ENCODE assay signal across 15 cellular contexts in genomic region chr19:2922987-2923386, GRCh38. TPM values are rescaled to one million over a fixed set of nuclear protein-coding genes. Genes with fewer than 3 reads are reported as not detected.
DNase-seq lines count a peak whose midpoint lies in the region; ATAC-seq and TF ChIP-seq lines count a peak whose summit lies in the region.
"Had no signal": no experiment of that assay in that cellular context is flagged by ENCODE, and none has a peak within 500 bp of the region (broad histone marks: within the 10 kb centered on the region; RNA-seq: fewer than 3 reads in every experiment).

No MANE protein-coding gene starts in this region.

- H3K36me3 Mint-ChIP-seq in Calu3 (ENCODE audit: insufficient read depth, unreplicated experiment): peaks cover 9% of the 10 kb centered on the region

- H3K27me3 Mint-ChIP-seq in Calu3 (ENCODE audit: unreplicated experiment): no peaks in the 10 kb centered on the region

- no peaks in the 10 kb centered on the region for H3K4me1 Mint-ChIP-seq in Calu3 (ENCODE audit: low read depth, unreplicated experiment)

- H3K27me3 ChIP-seq in thyroid gland: no peaks in the 10 kb centered on the region
- H3K27me3 ChIP-seq: neutrophil, Peyer's patch had no signal

- CTCF ChIA-PET in Calu3 (lab: Charles Lee): no interaction called here

- H3K36me3 ChIP-seq in thyroid gland: peaks cover 2 to 3% of the 10 kb centered on the region in 2 donors
- H3K36me3 ChIP-seq: neutrophil had no signal

- no peak overlapping the region for H3K27ac ChIP-seq in thyroid gland
- H3K27ac ChIP-seq: neutrophil, Peyer's patch had no signal

- peak in 3 of 6 experiments; percentile 28 to 40 (median 33) for TF ChIP-seq CTCF in thyroid gland (IDR thresholded peaks at IDR 0.05)
- no peak for TF ChIP-seq CTCF in Calu3 (IDR thresholded peaks at IDR 0.05; ENCODE audit: unreplicated experiment)

- no peak for ATAC-seq in HG02981 (IDR thresholded peaks at IDR 0.05; ENCODE audit: unreplicated experiment)
- ATAC-seq: activated naive CD4-positive, alpha-beta T cell treated with anti-CD3 and anti-CD28 coated beads, Interleukin-2, amount 50 U/mL, for 72 hours had no signal

- no peaks in the 10 kb centered on the region for H3K9me3 ChIP-seq in thyroid gland

- peak; percentile 29 to 56 for DNase-seq in NCI-H2081 (lab: John Stamatoyannopoulos, UW)
- no peak for DNase-seq in NCI-H2081 treated with DMSO at 0.1 percent for 48 hours (lab: John Stamatoyannopoulos, UW)
- DNase-seq in amniotic epithelial cell (ENCODE audit: low read depth): peak; percentile 60
- DNase-seq in iPS-NIHi7 (ENCODE audit: extremely low spot score): peak; percentile 64
- peak; percentile 25 to 49 for DNase-seq in thyroid gland
- DNase-seq in NK-92 (lab: John Stamatoyannopoulos, UW; ENCODE audit: unreplicated experiment): no peak
- no peak for DNase-seq in Calu3
- DNase-seq: foreskin melanocyte; KG1; stimulated activated CD4-positive, alpha-beta T cell treated with anti-CD3 and anti-CD28 coated beads, Interleukin-12 subunit alpha, Interleukin-12 subunit beta, amount 100 ng/mL, for 4 hours had no signal

- H3K27ac Mint-ChIP-seq in Calu3 (ENCODE audit: unreplicated experiment): no peak overlapping the region
- H3K27ac Mint-ChIP-seq: activated naive CD4-positive, alpha-beta T cell treated with anti-CD3 and anti-CD28 coated beads, Interleukin-2, amount 50 U/mL, for 72 hours had no signal

- intact Hi-C loops in thyroid gland (cut with DNase I): no loop called here
- intact Hi-C loops in Calu3 (cut with micrococcal nuclease; ENCODE audit: unreplicated experiment): no loop called here

- no peak overlapping the region for H3K4me3 Mint-ChIP-seq in Calu3 (ENCODE audit: low read depth, unreplicated experiment)

- H3K4me1 ChIP-seq in thyroid gland: peaks cover 0 to 13% of the 10 kb centered on the region in 2 donors
- H3K4me1 ChIP-seq: Peyer's patch had no signal

- no TSS peak for BruUV-seq in Calu3 (replicated peaks; lab: Mats Ljungman, UMichigan)

- WGBS in thyroid gland, 2 donors: 31 to 49% methylated on average over 5 of the region's 5 CpGs

- no peaks in the 10 kb centered on the region for H3K9me3 Mint-ChIP-seq in Calu3 (ENCODE audit: low read depth, unreplicated experiment)

- H3K4me3 ChIP-seq in thyroid gland (replicated peaks in 1 of 3): no peak overlapping the region
- H3K4me3 ChIP-seq: Peyer's patch had no signal

- no peak for TF ChIP-seq POLR2A in thyroid gland (IDR thresholded peaks at IDR 0.05)

RNA-seq across cellular contexts. Expression of gene ZNF77, which starts 21.8 kb away (rescaled TPM):
- total RNA-seq in thyroid gland (1 to 10 TPM; 5.1 to 7.0 (median 6.2) TPM), Calu3 (2022) (3.6 and 5.0 TPM in 2 replicates)

RNA-seq across cellular contexts. Expression of gene ZNF57, which starts 22.3 kb away (rescaled TPM):
- total RNA-seq in thyroid gland (1 to 10 TPM; 3.1 to 4.8 (median 3.6) TPM), Calu3 (2022) (4.1 and 6.0 TPM in 2 replicates)

RNA-seq across cellular contexts. Expression of gene TLE6, which starts 54.4 kb away (rescaled TPM):
- total RNA-seq in thyroid gland (10 to 100 TPM in 3 of 4 donors, 1 to 10 TPM in 1; 2.4 to 20.7 (median 11.6) TPM), Calu3 (2022) (2.1 and 3.4 TPM in 2 replicates)

RNA-seq across cellular contexts. Expression of gene ZNF556, which starts 55.9 kb away (rescaled TPM):
- total RNA-seq in thyroid gland: not detected
- total RNA-seq in Calu3 (2022): not detected in 2 replicates
- total RNA-seq: Peyer's patch, ureter had no signal

Comparison
In these comparisons a context has a peak if more than half of its experiments do, and no peak if none do; other contexts are left out.
1. DNase-seq: peak in NCI-H2081 (2 of 2), amniotic epithelial cell (single experiment), iPS-NIHi7 (single experiment) and thyroid gland (2 of 2); none in NCI-H2081 treated with DMSO at 0.1 percent for 48 hours (single experiment), NK-92 (single experiment) and Calu3 (single experiment).